ENCODE assay signal across 9 cellular contexts in the genomic region with DNA sequence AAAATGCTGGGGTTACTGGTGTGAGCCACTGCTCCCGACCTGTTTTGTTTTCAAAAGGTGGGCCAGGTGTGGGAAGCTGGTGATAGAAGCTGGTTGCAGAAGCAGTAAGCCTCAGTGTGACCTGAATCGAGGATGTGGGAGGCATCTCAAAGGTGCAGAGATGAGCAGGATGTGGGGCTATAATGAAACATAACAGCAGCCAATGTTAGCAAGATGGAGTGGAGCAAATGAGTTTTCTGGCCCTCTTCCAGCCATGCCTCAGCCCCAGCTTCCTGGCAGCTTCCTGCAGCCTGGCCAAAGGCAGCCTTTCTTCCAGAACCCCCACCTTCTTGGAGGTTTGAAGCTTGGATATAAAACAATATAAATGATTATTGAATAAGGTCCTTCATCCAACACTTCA.
DNase-seq lines count a peak whose midpoint lies in the region; ATAC-seq and TF ChIP-seq lines count a peak whose summit lies in the region.
"Had no signal": no experiment of that assay in that cellular context is flagged by ENCODE, and none has a peak within 500 bp of the region (broad histone marks: within the 10 kb centered on the region; RNA-seq: fewer than 3 reads in every experiment).

No MANE protein-coding gene starts in this region.

- TF ChIP-seq RAD21 in SK-N-SH (IDR thresholded peaks at IDR 0.05; ENCODE audit: low read length), result no peak

- H3K79me2 ChIP-seq in SK-N-SH (ENCODE audit: insufficient read depth), result no peaks in the 10 kb centered on the region
- H3K79me2 ChIP-seq: parathyroid adenoma had no signal

- no peak overlapping the region for H3K4me2 ChIP-seq in SK-N-SH

- H3K4me3 ChIP-seq in SK-N-SH (ENCODE audit: low read depth in 2 of 2, low read length in 1 of 2), result no peak overlapping the region
- no peak overlapping the region for H3K4me3 ChIP-seq in choroid plexus epithelial cell (ENCODE audit: low read depth, low read length)
- H3K4me3 ChIP-seq in esophagus muscularis mucosa, result no peak overlapping the region

- DNase-seq in SK-N-SH (peak; percentile 46), choroid plexus epithelial cell (ENCODE audit: low read depth) (peak; percentile 18), esophagus muscularis mucosa (ENCODE audit: extremely low spot score) (no peak)
- peak; percentile 25 to 34 for DNase-seq in activated CD4-positive, alpha-beta T cell treated with anti-CD3 and anti-CD28 coated beads, Interleukin-2, amount 50 U/mL, for 4 hours
- DNase-seq in stimulated activated naive CD8-positive, alpha-beta T cell treated with anti-CD3 and anti-CD28 coated beads, Interleukin-15, Interleukin-2, amounts not matched to agents 100 U/mL and 50 U/mL, for 24 hours, result peak; percentile 44

- POLR2A ChIA-PET in SK-N-SH (lab: Yijun Ruan, JAX), result no interaction called here

- WGBS in SK-N-SH (ENCODE audit: low lambda C conversion rate), result 21% methylated on average over 2 of the region's 2 CpGs
- WGBS in esophagus muscularis mucosa, result 33% methylated on average over 2 of the region's 2 CpGs

- H3K4me1 ChIP-seq in SK-N-SH (ENCODE audit: control insufficient read depth in 1 of 2, insufficient read depth in 2 of 2, low read depth in 1 of 2, low read length in 1 of 2) (peaks cover 0 to 19% of the 10 kb centered on the region in 2 experiments; a peak in 2 of 4 replicates), esophagus muscularis mucosa (peaks cover 12 to 16% (median 14%) of the 10 kb centered on the region in 4 donors)
- H3K4me1 ChIP-seq: parathyroid adenoma had no signal

- H3K36me3 ChIP-seq in SK-N-SH (replicated peaks in 1 of 2; ENCODE audit: control insufficient read depth in 1 of 2, insufficient read depth in 2 of 2, low read length in 1 of 2), result no peaks in the 10 kb centered on the region
- no peaks in the 10 kb centered on the region for H3K36me3 ChIP-seq in esophagus muscularis mucosa

- CTCF ChIA-PET in SK-N-SH (lab: Yijun Ruan, JAX), result interaction anchor here (0.6 to 1.0 kb wide), 3 partner anchors 19 to 353 kb away, joined by 3 read pairs; no protein-coding TSS in a partner anchor

- no peaks in the 10 kb centered on the region for H3F3A ChIP-seq in SK-N-SH (replicated peaks; ENCODE audit: insufficient read depth)

- ATAC-seq in SK-N-SH treated with all-trans-retinoic acid at 6 μM for 48 hours (no peak), HG02852 (IDR thresholded peaks at IDR 0.05; ENCODE audit: unreplicated experiment) (no peak), GM19467 (IDR thresholded peaks at IDR 0.05; ENCODE audit: unreplicated experiment) (no peak)
- ATAC-seq in stimulated activated naive CD8-positive, alpha-beta T cell treated with anti-CD3 and anti-CD28 coated beads, Interleukin-15, Interleukin-2, amounts not matched to agents 100 U/mL and 50 U/mL, for 24 hours, result peak; percentile 43

- H3K9me2 ChIP-seq in SK-N-SH, result no peaks in the 10 kb centered on the region

- intact Hi-C loops in esophagus muscularis mucosa (cut with DNase I), result no loop called here

- H3K9me3 ChIP-seq in SK-N-SH (no peaks in the 10 kb centered on the region), esophagus muscularis mucosa (no peaks in the 10 kb centered on the region)

- no peak for TF ChIP-seq POLR2A in esophagus muscularis mucosa (IDR thresholded peaks at IDR 0.05; ENCODE audit: low read depth)

- TF ChIP-seq CTCF in SK-N-SH (IDR thresholded peaks at IDR 0.05) (no peak), choroid plexus epithelial cell (conservative IDR thresholded peaks at IDR 0.05; ENCODE audit: low read depth, low read length) (no peak), esophagus muscularis mucosa (IDR thresholded peaks at IDR 0.05) (no peak)

- H3K27ac ChIP-seq in SK-N-SH (ENCODE audit: low read depth in 2 of 2, low read length in 1 of 2) (no peak overlapping the region), esophagus muscularis mucosa (replicated peaks in 1 of 4) (no peak overlapping the region)
- H3K27ac ChIP-seq: parathyroid adenoma had no signal

- H2AFZ ChIP-seq in SK-N-SH (ENCODE audit: low read depth), result no peak overlapping the region
- H2AFZ ChIP-seq: parathyroid adenoma had no signal

- H4K20me1 ChIP-seq in SK-N-SH (ENCODE audit: insufficient read depth), result no peaks in the 10 kb centered on the region

- TF ChIP-seq EP300 in SK-N-SH (IDR thresholded peaks at IDR 0.05; ENCODE audit: borderline replicate concordance in 1 of 2, low read depth in 1 of 2, low read length in 1 of 2) (no peak), esophagus muscularis mucosa (IDR thresholded peaks at IDR 0.05) (no peak)

- H3K27me3 ChIP-seq in SK-N-SH (ENCODE audit: insufficient read depth), result no peaks in the 10 kb centered on the region
- no peaks in the 10 kb centered on the region for H3K27me3 ChIP-seq in esophagus muscularis mucosa

- H3K9ac ChIP-seq in SK-N-SH, result no peak overlapping the region
- H3K9ac ChIP-seq: parathyroid adenoma had no signal

TF ChIP-seq in SK-N-SH, 30 proteins besides CTCF, POLR2A, EP300 and RAD21 (continues in another document):
- TF ChIP-seq GABPA (IDR thresholded peaks at IDR 0.05; ENCODE audit: low read depth) (no peak), CHD2 (IDR thresholded peaks at IDR 0.05; ENCODE audit: low read length, partially characterized antibody) (no peak), IRF3 (IDR thresholded peaks at IDR 0.05; ENCODE audit: low read depth, low read length) (no peak)

TF ChIP-seq in SK-N-SH treated with all-trans-retinoic acid at 6 μM for 48 hours, 23 proteins besides CTCF, POLR2A, EP300 and RAD21:
- no peak for TF ChIP-seq ZFP30 (CRISPR knock-in tag; IDR thresholded peaks at IDR 0.05)
- TF ChIP-seq ZFP3 (CRISPR knock-in tag; IDR thresholded peaks at IDR 0.05), result no peak
- no peak for TF ChIP-seq OSR1 (CRISPR knock-in tag; IDR thresholded peaks at IDR 0.05)
- TF ChIP-seq, protein P1, sequence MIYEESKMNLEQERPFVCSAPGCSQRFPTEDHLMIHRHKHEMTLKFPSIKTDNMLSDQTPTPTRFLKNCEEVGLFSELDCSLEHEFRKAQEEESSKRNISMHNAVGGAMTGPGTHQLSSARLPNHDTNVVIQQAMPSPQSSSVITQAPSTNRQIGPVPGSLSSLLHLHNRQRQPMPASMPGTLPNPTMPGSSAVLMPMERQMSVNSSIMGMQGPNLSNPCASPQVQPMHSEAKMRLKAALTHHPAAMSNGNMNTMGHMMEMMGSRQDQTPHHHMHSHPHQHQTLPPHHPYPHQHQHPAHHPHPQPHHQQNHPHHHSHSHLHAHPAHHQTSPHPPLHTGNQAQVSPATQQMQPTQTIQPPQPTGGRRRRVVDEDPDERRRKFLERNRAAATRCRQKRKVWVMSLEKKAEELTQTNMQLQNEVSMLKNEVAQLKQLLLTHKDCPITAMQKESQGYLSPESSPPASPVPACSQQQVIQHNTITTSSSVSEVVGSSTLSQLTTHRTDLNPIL (CRISPR knock-in tag; IDR thresholded peaks at IDR 0.05; ENCODE audit: low read depth), result no peak
- TF ChIP-seq ZNF565 (CRISPR knock-in tag; conservative IDR thresholded peaks at IDR 0.05; ENCODE audit: low read depth), result no peak
- TF ChIP-seq ZNF70 (CRISPR knock-in tag; IDR thresholded peaks at IDR 0.05), result no peak
- TF ChIP-seq SNAI2 (CRISPR knock-in tag; IDR thresholded peaks at IDR 0.05), result no peak
- TF ChIP-seq PPARA (CRISPR knock-in tag; IDR thresholded peaks at IDR 0.05; ENCODE audit: borderline replicate concordance), result no peak
- no peak for TF ChIP-seq ARNTL (CRISPR knock-in tag; IDR thresholded peaks at IDR 0.05; ENCODE audit: borderline replicate concordance, low read depth)
